ENCODE assay signal across 1 cellular context in genomic region chr5:40834849-40835787, GRCh38.
A peak's percentile ranks its signal among the peaks of the same experiment; 100 is the strongest.
TF ChIP-seq lines count a peak whose summit lies in the region.

TSS of gene RPL37 (minus strand) at chr5:40835222. CDS start at chr5:40835185, 37 bp downstream.

TF ChIP-seq in A549, 52 proteins besides CTCF, POLR2A, EP300 and RAD21 (continued from another document):
- TF ChIP-seq, protein P1, sequence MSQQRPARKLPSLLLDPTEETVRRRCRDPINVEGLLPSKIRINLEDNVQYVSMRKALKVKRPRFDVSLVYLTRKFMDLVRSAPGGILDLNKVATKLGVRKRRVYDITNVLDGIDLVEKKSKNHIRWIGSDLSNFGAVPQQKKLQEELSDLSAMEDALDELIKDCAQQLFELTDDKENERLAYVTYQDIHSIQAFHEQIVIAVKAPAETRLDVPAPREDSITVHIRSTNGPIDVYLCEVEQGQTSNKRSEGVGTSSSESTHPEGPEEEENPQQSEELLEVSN (IDR thresholded peaks at IDR 0.05; ENCODE audit: borderline replicate concordance, low read depth): peak; percentile 87
- TF ChIP-seq ZSCAN20 (CRISPR knock-in tag; IDR thresholded peaks at IDR 0.05) (no peak), MYC (IDR thresholded peaks at IDR 0.05; ENCODE audit: borderline replicate concordance, low read length) (peak; percentile 91), BHLHE40 (IDR thresholded peaks at IDR 0.05; ENCODE audit: low read depth, low read length) (no peak), CBX8 (IDR thresholded peaks at IDR 0.05) (no peak)
- TF ChIP-seq, protein P2, sequence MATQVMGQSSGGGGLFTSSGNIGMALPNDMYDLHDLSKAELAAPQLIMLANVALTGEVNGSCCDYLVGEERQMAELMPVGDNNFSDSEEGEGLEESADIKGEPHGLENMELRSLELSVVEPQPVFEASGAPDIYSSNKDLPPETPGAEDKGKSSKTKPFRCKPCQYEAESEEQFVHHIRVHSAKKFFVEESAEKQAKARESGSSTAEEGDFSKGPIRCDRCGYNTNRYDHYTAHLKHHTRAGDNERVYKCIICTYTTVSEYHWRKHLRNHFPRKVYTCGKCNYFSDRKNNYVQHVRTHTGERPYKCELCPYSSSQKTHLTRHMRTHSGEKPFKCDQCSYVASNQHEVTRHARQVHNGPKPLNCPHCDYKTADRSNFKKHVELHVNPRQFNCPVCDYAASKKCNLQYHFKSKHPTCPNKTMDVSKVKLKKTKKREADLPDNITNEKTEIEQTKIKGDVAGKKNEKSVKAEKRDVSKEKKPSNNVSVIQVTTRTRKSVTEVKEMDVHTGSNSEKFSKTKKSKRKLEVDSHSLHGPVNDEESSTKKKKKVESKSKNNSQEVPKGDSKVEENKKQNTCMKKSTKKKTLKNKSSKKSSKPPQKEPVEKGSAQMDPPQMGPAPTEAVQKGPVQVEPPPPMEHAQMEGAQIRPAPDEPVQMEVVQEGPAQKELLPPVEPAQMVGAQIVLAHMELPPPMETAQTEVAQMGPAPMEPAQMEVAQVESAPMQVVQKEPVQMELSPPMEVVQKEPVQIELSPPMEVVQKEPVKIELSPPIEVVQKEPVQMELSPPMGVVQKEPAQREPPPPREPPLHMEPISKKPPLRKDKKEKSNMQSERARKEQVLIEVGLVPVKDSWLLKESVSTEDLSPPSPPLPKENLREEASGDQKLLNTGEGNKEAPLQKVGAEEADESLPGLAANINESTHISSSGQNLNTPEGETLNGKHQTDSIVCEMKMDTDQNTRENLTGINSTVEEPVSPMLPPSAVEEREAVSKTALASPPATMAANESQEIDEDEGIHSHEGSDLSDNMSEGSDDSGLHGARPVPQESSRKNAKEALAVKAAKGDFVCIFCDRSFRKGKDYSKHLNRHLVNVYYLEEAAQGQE (IDR thresholded peaks at IDR 0.05): peak; percentile 36; the same call in 1 of the 2 replicates
TF ChIP-seq in A549: peak in this region for 18.
